In genomic region chr13:48578516-48579166, GRCh38 we compare ENCODE assay signal across 9 cellular contexts. TPM values are rescaled to one million over a fixed set of nuclear protein-coding genes. Genes with fewer than 3 reads are reported as not detected.
A peak's percentile ranks its signal among the peaks of the same experiment; 100 is the strongest.
DNase-seq lines count a peak whose midpoint lies in the region; ATAC-seq and TF ChIP-seq lines count a peak whose summit lies in the region.
"Had no signal": no experiment of that assay in that cellular context is flagged by ENCODE, and none has a peak within 500 bp of the region (broad histone marks: within the 10 kb centered on the region; RNA-seq: fewer than 3 reads in every experiment).

No MANE protein-coding gene starts in this region.

- DNase-seq in esophagus muscularis mucosa (ENCODE audit: extremely low spot score) (peak; percentile 24), substantia nigra (lab: John Stamatoyannopoulos, UW) (no peak), brain microvascular endothelial cell (no peak), T-helper 17 cell (no peak), kidney tubule cell (ENCODE audit: low spot score) (no peak)
- DNase-seq: MG63 had no signal

- peak overlapping the region; percentile 23; the same call in 1 of the 2 replicates for H3K4me3 ChIP-seq in GM08714 (ENCODE audit: low read length)
- H3K4me3 ChIP-seq in esophagus muscularis mucosa: no peak overlapping the region
- H3K4me3 ChIP-seq in brain microvascular endothelial cell (ENCODE audit: low read depth, low read length): no peak overlapping the region
- H3K4me3 ChIP-seq: MG63 had no signal

- H3K27ac Mint-ChIP-seq in T-helper 17 cell: no peak overlapping the region

- in situ Hi-C loops in brain microvascular endothelial cell (cut with HindIII; ENCODE audit: low pct_ligation_motif_present, low sequenced_read_pairs): no loop called here

- H3K27me3 ChIP-seq in esophagus muscularis mucosa: no peaks in the 10 kb centered on the region
- no peaks in the 10 kb centered on the region for H3K27me3 ChIP-seq in brain microvascular endothelial cell (replicated peaks)
- H3K27me3 ChIP-seq: MG63 had no signal

- TF ChIP-seq EP300 in esophagus muscularis mucosa (IDR thresholded peaks at IDR 0.05): no peak

- H3K27ac ChIP-seq in esophagus muscularis mucosa (replicated peaks in 1 of 4): peak overlapping the region in 3 of 4 donors; percentile 19 to 56 (median 26)
- no peak overlapping the region for H3K27ac ChIP-seq in substantia nigra (ENCODE audit: low read depth, low read length, poor library complexity, severe bottlenecking)
- no peak overlapping the region for H3K27ac ChIP-seq in brain microvascular endothelial cell

- peak; percentile 40 for ATAC-seq in GM19468 (IDR thresholded peaks at IDR 0.05; ENCODE audit: extremely low read depth, unreplicated experiment)
- peak; percentile 54 for ATAC-seq in HG03196 (IDR thresholded peaks at IDR 0.05; ENCODE audit: unreplicated experiment)
- no peak for ATAC-seq in T-helper 17 cell

- intact Hi-C loops in esophagus muscularis mucosa (cut with DNase I): no loop called here

- peaks cover 18% of the 10 kb centered on the region for H3K4me1 Mint-ChIP-seq in T-helper 17 cell

- WGBS in esophagus muscularis mucosa: 74% methylated on average over 3 of the region's 3 CpGs

- H3K9me3 ChIP-seq in esophagus muscularis mucosa (no peaks in the 10 kb centered on the region), T-helper 17 cell (ENCODE audit: control insufficient read depth, low read length, poor library complexity, severe bottlenecking) (no peaks in the 10 kb centered on the region)
- H3K9me3 ChIP-seq: MG63 had no signal

- no peak for TF ChIP-seq CTCF in esophagus muscularis mucosa (IDR thresholded peaks at IDR 0.05)
- TF ChIP-seq CTCF in brain microvascular endothelial cell (IDR thresholded peaks at IDR 0.05; ENCODE audit: low read depth, low read length, missing control alignments): no peak

- H3K4me3 Mint-ChIP-seq in T-helper 17 cell: no peak overlapping the region

- H3K4me1 ChIP-seq in esophagus muscularis mucosa: peaks cover 5 to 15% (median 12%) of the 10 kb centered on the region in 4 donors

- H3K27me3 Mint-ChIP-seq in T-helper 17 cell: peaks cover 7% of the 10 kb centered on the region

- H3K36me3 ChIP-seq in esophagus muscularis mucosa: no peaks in the 10 kb centered on the region
- no peaks in the 10 kb centered on the region for H3K36me3 ChIP-seq in brain microvascular endothelial cell (replicated peaks)
- H3K36me3 ChIP-seq: MG63 had no signal

- peaks cover 2% of the 10 kb centered on the region for H3K36me3 Mint-ChIP-seq in T-helper 17 cell (ENCODE audit: low read depth)

- no peak for TF ChIP-seq POLR2A in esophagus muscularis mucosa (IDR thresholded peaks at IDR 0.05; ENCODE audit: low read depth)

RNA-seq across cellular contexts. Expression of gene RCBTB2, which starts 45.8 kb away (rescaled TPM):
- total RNA-seq in esophagus muscularis mucosa (10 to 100 TPM; 10.1 to 14.5 (median 11.0) TPM), T-helper 17 cell (10 to 100 TPM; 12.5 to 13.7 TPM)

Comparison
In these comparisons a context has a peak if more than half of its experiments do, and no peak if none do; other contexts are left out.
1. H3K27ac ChIP-seq: peak in esophagus muscularis mucosa (3 of 4); none in substantia nigra (single experiment) and brain microvascular endothelial cell (single experiment).